ENCODE assay signal across 8 cellular contexts in the genomic region with DNA sequence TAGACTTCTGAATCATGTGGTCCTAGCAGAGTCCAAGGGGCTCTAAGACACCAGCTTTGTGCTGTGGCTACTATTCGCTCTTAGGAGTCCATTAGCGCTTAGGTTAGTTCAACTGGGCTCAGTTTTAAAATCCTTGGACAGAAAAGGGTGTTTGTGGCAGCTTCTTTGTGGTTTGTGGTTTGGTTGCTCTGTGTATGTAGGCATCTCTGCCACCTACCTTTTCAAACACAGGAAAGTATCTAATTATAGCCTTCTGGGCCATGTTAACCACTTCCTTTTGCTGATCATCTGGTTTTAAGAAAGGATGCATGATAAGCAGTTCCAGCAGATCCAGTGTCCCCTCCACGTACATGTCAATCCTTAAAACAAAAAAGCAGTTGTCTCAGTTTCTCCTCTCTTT. TPM values are rescaled to one million over a fixed set of nuclear protein-coding genes. Genes with fewer than 3 reads are reported as not detected.
DNase-seq lines count a peak whose midpoint lies in the region; ATAC-seq lines count a peak whose summit lies in the region.

No MANE protein-coding gene starts in this region.

- H3K36me3 Mint-ChIP-seq in CD8-positive, alpha-beta memory T cell, result peaks cover 0 to 1% (median 0%) of the 10 kb centered on the region in 3 donors
- no peaks in the 10 kb centered on the region for H3K36me3 Mint-ChIP-seq in IgD-negative memory B cell
- peaks cover 7% of the 10 kb centered on the region for H3K36me3 Mint-ChIP-seq in activated naive CD8-positive, alpha-beta T cell treated with anti-CD3 and anti-CD28 coated beads, Interleukin-2, amount 10 ng/mL, durations not matched to agents 7 days and 5 days

- H3K4me1 ChIP-seq in CD8-positive, alpha-beta memory T cell (ENCODE audit: insufficient read depth, low read length), result peaks cover 30% of the 10 kb centered on the region

- CTCF ChIA-PET in CD8-positive, alpha-beta memory T cell (lab: Charles Lee), result interaction anchor here (1.2 to 4.6 kb wide), 2 partner anchors 10 to 13 kb away, joined by 3 to 32 read pairs; partner anchors contain the start of gene GSTA4

- no peaks in the 10 kb centered on the region for H3K9me3 Mint-ChIP-seq in CD8-positive, alpha-beta memory T cell
- H3K9me3 Mint-ChIP-seq in IgD-negative memory B cell, result no peaks in the 10 kb centered on the region
- no peaks in the 10 kb centered on the region for H3K9me3 Mint-ChIP-seq in activated naive CD8-positive, alpha-beta T cell treated with anti-CD3 and anti-CD28 coated beads, Interleukin-2, amount 10 ng/mL, durations not matched to agents 7 days and 5 days

- ATAC-seq in GM21381 (IDR thresholded peaks at IDR 0.05; ENCODE audit: unreplicated experiment), result peak; percentile 80
- peak; percentile 84 for ATAC-seq in activated naive CD8-positive, alpha-beta T cell treated with anti-CD3 and anti-CD28 coated beads, Interleukin-2, amount 10 ng/mL, durations not matched to agents 7 days and 5 days (ENCODE audit: low read depth)

- H3K27me3 Mint-ChIP-seq in CD8-positive, alpha-beta memory T cell, result peaks cover 4 to 18% of the 10 kb centered on the region in 2 donors
- no peaks in the 10 kb centered on the region for H3K27me3 Mint-ChIP-seq in IgD-negative memory B cell
- peaks cover 13% of the 10 kb centered on the region for H3K27me3 Mint-ChIP-seq in activated naive CD8-positive, alpha-beta T cell treated with anti-CD3 and anti-CD28 coated beads, Interleukin-2, amount 10 ng/mL, durations not matched to agents 7 days and 5 days

- no peaks in the 10 kb centered on the region for H3K27me3 ChIP-seq in CD8-positive, alpha-beta memory T cell (ENCODE audit: insufficient read depth, low read length, poor library complexity, severe bottlenecking)

- H3K4me3 ChIP-seq in CD8-positive, alpha-beta memory T cell (ENCODE audit: low read length), result peak overlapping the region; percentile 19

- POLR2A ChIA-PET in CD8-positive, alpha-beta memory T cell (lab: Charles Lee), result interaction anchor here (0.7 to 2.0 kb wide), 2 partner anchors 10 to 17 kb away, joined by 5 to 13 read pairs; partner anchors contain the start of gene GSTA4
- POLR2A ChIA-PET in activated naive CD8-positive, alpha-beta T cell treated with anti-CD3 and anti-CD28 coated beads, Interleukin-2, amount 10 ng/mL, durations not matched to agents 7 days and 5 days (lab: Charles Lee), result interaction anchor here (1.1 to 2.4 kb wide), 3 partner anchors 10 to 64 kb away, joined by 4 to 12 read pairs (median 9); partner anchors contain the start of gene GSTA4

- DNase-seq in CD8-positive, alpha-beta memory T cell, result peak; percentile 16 to 78 (median 67)
- no peak for DNase-seq in activated naive CD8-positive, alpha-beta T cell treated with anti-CD3 and anti-CD28 coated beads, Interleukin-2, amount 10 ng/mL, durations not matched to agents 7 days and 5 days
- no peak for DNase-seq in substantia nigra (lab: John Stamatoyannopoulos, UW)
- no peak for DNase-seq in GM19240 (ENCODE audit: insufficient read length, low spot score)
- DNase-seq in NCI-H510A treated with DMSO at 0.1 percent for 48 hours (lab: John Stamatoyannopoulos, UW), result no peak
- DNase-seq in LoVo (ENCODE audit: low spot score), result no peak

- H3K27ac ChIP-seq in CD8-positive, alpha-beta memory T cell (ENCODE audit: low read depth, low read length), result no peak overlapping the region
- no peak overlapping the region for H3K27ac ChIP-seq in substantia nigra (ENCODE audit: low read depth, low read length, poor library complexity, severe bottlenecking)

- H3K36me3 ChIP-seq in CD8-positive, alpha-beta memory T cell (ENCODE audit: insufficient read depth, low read length), result no peaks in the 10 kb centered on the region

- peaks cover 34 to 44% (median 35%) of the 10 kb centered on the region in 3 donors for H3K4me1 Mint-ChIP-seq in CD8-positive, alpha-beta memory T cell
- peaks cover 27 to 40% (median 34%) of the 10 kb centered on the region in 3 donors for H3K4me1 Mint-ChIP-seq in IgD-negative memory B cell
- H3K4me1 Mint-ChIP-seq in activated naive CD8-positive, alpha-beta T cell treated with anti-CD3 and anti-CD28 coated beads, Interleukin-2, amount 10 ng/mL, durations not matched to agents 7 days and 5 days, result peaks cover 26% of the 10 kb centered on the region

- no peaks in the 10 kb centered on the region for H3K9me3 ChIP-seq in CD8-positive, alpha-beta memory T cell (ENCODE audit: low read length)

- peak overlapping the region in 4 of 8 donors; percentile 31 to 89 (median 58) for H3K27ac Mint-ChIP-seq in CD8-positive, alpha-beta memory T cell
- peak overlapping the region in 2 of 3 donors; percentile 26 to 47 for H3K27ac Mint-ChIP-seq in IgD-negative memory B cell
- H3K27ac Mint-ChIP-seq in activated naive CD8-positive, alpha-beta T cell treated with anti-CD3 and anti-CD28 coated beads, Interleukin-2, amount 10 ng/mL, durations not matched to agents 7 days and 5 days, result peak overlapping the region; percentile 37

- peak overlapping the region; percentile 29 to 81 (median 76) for H3K4me3 Mint-ChIP-seq in CD8-positive, alpha-beta memory T cell
- peak overlapping the region in 3 of 4 donors; percentile 8 to 89 (median 78) for H3K4me3 Mint-ChIP-seq in IgD-negative memory B cell
- H3K4me3 Mint-ChIP-seq in activated naive CD8-positive, alpha-beta T cell treated with anti-CD3 and anti-CD28 coated beads, Interleukin-2, amount 10 ng/mL, durations not matched to agents 7 days and 5 days, result peak overlapping the region; percentile 71

RNA-seq across cellular contexts. Expression of gene GSTA4, which starts 10.8 kb away (rescaled TPM):
- 1 to 10 TPM; 4.9 TPM for total RNA-seq in CD8-positive, alpha-beta memory T cell
- 4.6 TPM for polyA plus RNA-seq in CD8-positive, alpha-beta memory T cell
- polyA plus RNA-seq in IgD-negative memory B cell, result 4.1 TPM
- 1 to 10 TPM; 3.1 to 4.1 TPM for total RNA-seq in activated naive CD8-positive, alpha-beta T cell treated with anti-CD3 and anti-CD28 coated beads, Interleukin-2, amount 10 ng/mL, durations not matched to agents 7 days and 5 days

Comparison
In these comparisons a context has a peak if more than half of its experiments do, and no peak if none do; other contexts are left out.
1. DNase-seq: peak in CD8-positive, alpha-beta memory T cell (5 of 5); none in activated naive CD8-positive, alpha-beta T cell treated with anti-CD3 and anti-CD28 coated beads, Interleukin-2, amount 10 ng/mL, durations not matched to agents 7 days and 5 days (single experiment), substantia nigra (0 of 49), GM19240 (single experiment), NCI-H510A treated with DMSO at 0.1 percent for 48 hours (single experiment) and LoVo (single experiment).
2. Peak in every context shown above with its lines, with median percentiles within 50 percentile points of each other: H3K4me3 Mint-ChIP-seq.